1 cellular context compared by ENCODE assay signal in the genomic region with DNA sequence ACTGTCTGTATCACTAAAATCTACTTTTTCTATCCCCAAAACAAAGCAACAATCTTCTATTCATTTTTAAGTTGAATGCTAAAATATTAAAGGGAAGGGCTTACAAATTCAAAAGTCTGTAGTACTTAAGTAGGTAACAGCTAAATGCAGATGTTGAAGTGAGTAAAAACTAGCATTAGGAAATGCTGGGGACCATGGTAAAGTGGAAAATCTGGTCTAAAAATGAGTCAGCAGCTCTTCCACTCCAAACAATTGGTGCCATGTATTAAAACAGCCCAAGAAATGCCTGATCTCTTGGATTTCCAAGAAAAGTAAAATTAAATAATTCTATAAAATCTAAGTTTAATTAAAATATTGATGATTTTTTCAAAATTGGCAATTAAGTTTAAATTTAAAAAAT.
TF ChIP-seq lines count a peak whose summit lies in the region.

No MANE protein-coding gene starts in this region.

TF ChIP-seq in GM12878, 131 proteins besides CTCF, POLR2A, EP300 and RAD21 (continued from another document):
- TF ChIP-seq, protein P1, sequence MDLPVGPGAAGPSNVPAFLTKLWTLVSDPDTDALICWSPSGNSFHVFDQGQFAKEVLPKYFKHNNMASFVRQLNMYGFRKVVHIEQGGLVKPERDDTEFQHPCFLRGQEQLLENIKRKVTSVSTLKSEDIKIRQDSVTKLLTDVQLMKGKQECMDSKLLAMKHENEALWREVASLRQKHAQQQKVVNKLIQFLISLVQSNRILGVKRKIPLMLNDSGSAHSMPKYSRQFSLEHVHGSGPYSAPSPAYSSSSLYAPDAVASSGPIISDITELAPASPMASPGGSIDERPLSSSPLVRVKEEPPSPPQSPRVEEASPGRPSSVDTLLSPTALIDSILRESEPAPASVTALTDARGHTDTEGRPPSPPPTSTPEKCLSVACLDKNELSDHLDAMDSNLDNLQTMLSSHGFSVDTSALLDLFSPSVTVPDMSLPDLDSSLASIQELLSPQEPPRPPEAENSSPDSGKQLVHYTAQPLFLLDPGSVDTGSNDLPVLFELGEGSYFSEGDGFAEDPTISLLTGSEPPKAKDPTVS (IDR thresholded peaks at IDR 0.05; ENCODE audit: low read depth, low read length) = no peak
- no peak for TF ChIP-seq ZNF622 (IDR thresholded peaks at IDR 0.05)
- TF ChIP-seq, protein P2, sequence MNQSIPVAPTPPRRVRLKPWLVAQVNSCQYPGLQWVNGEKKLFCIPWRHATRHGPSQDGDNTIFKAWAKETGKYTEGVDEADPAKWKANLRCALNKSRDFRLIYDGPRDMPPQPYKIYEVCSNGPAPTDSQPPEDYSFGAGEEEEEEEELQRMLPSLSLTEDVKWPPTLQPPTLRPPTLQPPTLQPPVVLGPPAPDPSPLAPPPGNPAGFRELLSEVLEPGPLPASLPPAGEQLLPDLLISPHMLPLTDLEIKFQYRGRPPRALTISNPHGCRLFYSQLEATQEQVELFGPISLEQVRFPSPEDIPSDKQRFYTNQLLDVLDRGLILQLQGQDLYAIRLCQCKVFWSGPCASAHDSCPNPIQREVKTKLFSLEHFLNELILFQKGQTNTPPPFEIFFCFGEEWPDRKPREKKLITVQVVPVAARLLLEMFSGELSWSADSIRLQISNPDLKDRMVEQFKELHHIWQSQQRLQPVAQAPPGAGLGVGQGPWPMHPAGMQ (IDR thresholded peaks at IDR 0.05; ENCODE audit: borderline replicate concordance) = no peak
- TF ChIP-seq JUNB (IDR thresholded peaks at IDR 0.05) = peak; percentile 12; the same call in 1 of the 2 replicates
- TF ChIP-seq TCF3 (IDR thresholded peaks at IDR 0.05; ENCODE audit: borderline replicate concordance, insufficient read depth, low read depth, low read length) = no peak
- TF ChIP-seq, protein P3, sequence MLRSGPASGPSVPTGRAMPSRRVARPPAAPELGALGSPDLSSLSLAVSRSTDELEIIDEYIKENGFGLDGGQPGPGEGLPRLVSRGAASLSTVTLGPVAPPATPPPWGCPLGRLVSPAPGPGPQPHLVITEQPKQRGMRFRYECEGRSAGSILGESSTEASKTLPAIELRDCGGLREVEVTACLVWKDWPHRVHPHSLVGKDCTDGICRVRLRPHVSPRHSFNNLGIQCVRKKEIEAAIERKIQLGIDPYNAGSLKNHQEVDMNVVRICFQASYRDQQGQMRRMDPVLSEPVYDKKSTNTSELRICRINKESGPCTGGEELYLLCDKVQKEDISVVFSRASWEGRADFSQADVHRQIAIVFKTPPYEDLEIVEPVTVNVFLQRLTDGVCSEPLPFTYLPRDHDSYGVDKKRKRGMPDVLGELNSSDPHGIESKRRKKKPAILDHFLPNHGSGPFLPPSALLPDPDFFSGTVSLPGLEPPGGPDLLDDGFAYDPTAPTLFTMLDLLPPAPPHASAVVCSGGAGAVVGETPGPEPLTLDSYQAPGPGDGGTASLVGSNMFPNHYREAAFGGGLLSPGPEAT (IDR thresholded peaks at IDR 0.05; ENCODE audit: low read depth) = no peak
